In the genomic region with DNA sequence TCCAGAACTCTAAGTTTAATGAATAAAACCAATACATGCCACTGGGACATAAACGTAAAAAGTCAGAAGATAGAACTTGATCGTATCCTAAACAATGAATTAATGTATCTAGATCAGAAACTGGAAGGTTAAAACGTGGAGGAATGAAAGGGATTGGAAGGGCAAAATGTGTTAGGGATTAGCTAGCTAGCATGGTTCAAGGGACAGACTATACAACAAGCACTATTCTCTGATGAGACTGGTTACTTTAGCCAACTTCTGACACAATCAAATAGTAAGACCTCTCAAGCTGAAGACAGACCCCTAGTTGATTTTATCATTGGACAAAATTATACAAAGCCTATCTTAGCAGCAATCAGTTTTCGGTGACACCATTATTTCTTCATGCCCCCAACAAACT, we compare ENCODE assay signal across 19 cellular contexts.
"Had no signal": no experiment of that assay in that cellular context is flagged by ENCODE, and none has a peak within 500 bp of the region (broad histone marks: within the 10 kb centered on the region; RNA-seq: fewer than 3 reads in every experiment).

No MANE protein-coding gene starts in this region.

- H3K36me3 ChIP-seq: neutrophil, sigmoid colon, upper lobe of left lung, uterus had no signal

- H3K79me2 ChIP-seq: hepatocyte had no signal

- H2AFZ ChIP-seq: hepatocyte had no signal

- H3K27ac ChIP-seq: hepatocyte, sigmoid colon, skin epidermis, upper lobe of left lung, uterus had no signal

- DNase-seq: dermis blood vessel endothelial cell; effector CD4-positive, alpha-beta T cell; endodermal cell; foreskin melanocyte; kidney; left colon; naive thymus-derived CD8-positive, alpha-beta T cell; posterior cingulate gyrus; sigmoid colon; stimulated activated CD4-positive, alpha-beta T cell treated with anti-CD3 and anti-CD28 coated beads, Interleukin-2, amount 100 ng/mL, for 24 hours; stimulated activated CD4-positive, alpha-beta T cell treated with anti-CD3 and anti-CD28 coated beads, Interleukin-4, amount 100 ng/mL, for 4 hours; stimulated activated naive CD4-positive, alpha-beta T cell treated with Interleukin-2 at 50 U/mL for 16 hours; upper lobe of left lung; uterus had no signal

- H3K4me2 ChIP-seq: hepatocyte had no signal

- H3K4me1 ChIP-seq: sigmoid colon, upper lobe of left lung, uterus had no signal

- FAIRE-seq: colon, endothelial cell of umbilical vein, kidney had no signal

- H3K4me3 ChIP-seq: hepatocyte, sigmoid colon, skin epidermis, upper lobe of left lung, uterus had no signal

- H3K9me3 ChIP-seq: neutrophil, sigmoid colon, upper lobe of left lung, uterus had no signal

- ATAC-seq: left colon; naive thymus-derived CD8-positive, alpha-beta T cell had no signal

- H3K27me3 ChIP-seq: hepatocyte, neutrophil, upper lobe of left lung, uterus had no signal

- H3K9me3 Mint-ChIP-seq: endodermal cell had no signal

- H3K4me3 Mint-ChIP-seq: endodermal cell; naive thymus-derived CD8-positive, alpha-beta T cell had no signal
